ENCODE assay signal across 10 cellular contexts in genomic region chr11:128052912-128053641, GRCh38.
A peak's percentile ranks its signal among the peaks of the same experiment; 100 is the strongest.
DNase-seq lines count a peak whose midpoint lies in the region; ATAC-seq and TF ChIP-seq lines count a peak whose summit lies in the region.
"Had no signal": no experiment of that assay in that cellular context is flagged by ENCODE, and none has a peak within 500 bp of the region (broad histone marks: within the 10 kb centered on the region; RNA-seq: fewer than 3 reads in every experiment).

No MANE protein-coding gene starts in this region.

- ATAC-seq in GM18519 (IDR thresholded peaks at IDR 0.05; ENCODE audit: low FRiP score, unreplicated experiment): no peak

- H3K4me3 ChIP-seq in skeletal muscle satellite cell (ENCODE audit: low read length) (peak overlapping the region; percentile 6), dorsolateral prefrontal cortex (no peak overlapping the region)

- peak; percentile 79 for DNase-seq in NCI-H2029 (lab: John Stamatoyannopoulos, UW)
- no peak for DNase-seq in NCI-H2029 treated with DMSO at 0.1 percent for 48 hours (lab: John Stamatoyannopoulos, UW)
- peak; percentile 64 for DNase-seq in LHCN-M2 (ENCODE audit: low read depth)
- peak; percentile 29 for DNase-seq in astrocyte of the hippocampus (ENCODE audit: low read depth, low spot score)
- DNase-seq in NCI-H1092 (lab: John Stamatoyannopoulos, UW): no peak
- DNase-seq in dorsolateral prefrontal cortex: no peak

- intact Hi-C loops in dorsolateral prefrontal cortex (cut with DNase I): no loop called here

- TF ChIP-seq CTCF in dorsolateral prefrontal cortex (IDR thresholded peaks at IDR 0.05 in 54 of 56, conservative IDR thresholded peaks at IDR 0.05 in 2 of 56; ENCODE audit: low read depth in 1 of 56, partially characterized antibody in 56 of 56): no peak

- peaks cover 45% of the 10 kb centered on the region for H3K4me1 ChIP-seq in skeletal muscle satellite cell (ENCODE audit: control insufficient read depth, insufficient read depth, low read length)

- no peaks in the 10 kb centered on the region for H3K9me3 ChIP-seq in skeletal muscle satellite cell (replicated peaks; ENCODE audit: low read length)

- H3K27ac ChIP-seq in dorsolateral prefrontal cortex: no peak overlapping the region
- H3K27ac ChIP-seq: 22Rv1, KMS-11 had no signal

- H3K27me3 ChIP-seq in skeletal muscle satellite cell (ENCODE audit: control insufficient read depth, insufficient read depth, low read length) (no peaks in the 10 kb centered on the region), dorsolateral prefrontal cortex (peaks cover 0 to 13% (median 0%) of the 10 kb centered on the region in 45 donors)

- H3K9ac ChIP-seq in skeletal muscle satellite cell (ENCODE audit: low read depth, low read length): peak overlapping the region; percentile 47
- H3K9ac ChIP-seq: KMS-11 had no signal

- H3K4me2 ChIP-seq in skeletal muscle satellite cell (ENCODE audit: low read length): peak overlapping the region; percentile 63
- H3K4me2 ChIP-seq: KMS-11 had no signal

- H3K36me3 ChIP-seq in skeletal muscle satellite cell (ENCODE audit: insufficient read depth, low read length): no peaks in the 10 kb centered on the region

Comparison
In these comparisons a context has a peak if more than half of its experiments do, and no peak if none do; other contexts are left out.
1. DNase-seq: peak in NCI-H2029 (single experiment), LHCN-M2 (single experiment) and astrocyte of the hippocampus (single experiment); none in NCI-H2029 treated with DMSO at 0.1 percent for 48 hours (single experiment), NCI-H1092 (single experiment) and dorsolateral prefrontal cortex (0 of 10).